In genomic region chr17:79732804-79733691, GRCh38 we compare ENCODE assay signal across 12 cellular contexts. TPM values are rescaled to one million over a fixed set of nuclear protein-coding genes. Genes with fewer than 3 reads are reported as not detected.
DNase-seq lines count a peak whose midpoint lies in the region; ATAC-seq, FAIRE-seq and TF ChIP-seq lines count a peak whose summit lies in the region.
"Had no signal": no experiment of that assay in that cellular context is flagged by ENCODE, and none has a peak within 500 bp of the region (broad histone marks: within the 10 kb centered on the region; RNA-seq: fewer than 3 reads in every experiment).

No MANE protein-coding gene starts in this region.

- peak; percentile 78 for FAIRE-seq in HepG2 (lab: Jason Lieb, UNC)

- H3K36me3 Mint-ChIP-seq in T-helper 2 cell treated with Interferon-gamma antibody and Interleukin-4, amounts not matched to agents 5 μg/mL and 100 μg/mL, for 36 hours (ENCODE audit: low read depth): no peaks in the 10 kb centered on the region
- H3K36me3 Mint-ChIP-seq in type B pancreatic cell: no peaks in the 10 kb centered on the region

- TF ChIP-seq POLR2A in heart left ventricle (IDR thresholded peaks at IDR 0.05) (no peak), HepG2 (IDR thresholded peaks at IDR 0.05; ENCODE audit: insufficient read depth in 1 of 2, low read depth in 2 of 2, low read length in 2 of 2) (peak in 1 of 2 experiments; percentile 33; a peak in 1 of 4 replicates), gastrocnemius medialis (IDR thresholded peaks at IDR 0.05) (no peak)

- POLR2A ChIA-PET in HepG2 (lab: Yijun Ruan, JAX): interaction anchor here (0.9 to 2.0 kb wide), 5 partner anchors 8 to 198 kb away, joined by 3 to 8 read pairs (median 4); no protein-coding TSS in a partner anchor

- H3K27me3 ChIP-seq in heart left ventricle (peaks cover 0 to 14% (median 4%) of the 10 kb centered on the region in 9 donors), HepG2 (ENCODE audit: control insufficient read depth in 1 of 2, insufficient read depth in 2 of 2, low read length in 2 of 2) (peaks cover 0 to under 1% of the 10 kb centered on the region in 2 experiments; a peak in 1 of 5 replicates), gastrocnemius medialis (peaks cover 0 to 4% (median 3%) of the 10 kb centered on the region in 3 donors)
- H3K27me3 ChIP-seq: testis had no signal

- BruUV-seq in HepG2 (replicated peaks; lab: Mats Ljungman, UMichigan): no TSS peak

- no peaks in the 10 kb centered on the region for H3K79me2 ChIP-seq in HepG2 (ENCODE audit: insufficient read depth, low read length)

- no peaks in the 10 kb centered on the region for H3K36me3 ChIP-seq in heart left ventricle
- no peaks in the 10 kb centered on the region for H3K36me3 ChIP-seq in HepG2 (replicated peaks in 1 of 2; ENCODE audit: control insufficient read depth in 1 of 2, insufficient read depth in 2 of 2, low read length in 2 of 2)
- no peaks in the 10 kb centered on the region for H3K36me3 ChIP-seq in gastrocnemius medialis
- H3K36me3 ChIP-seq: HAP-1 had no signal

- H3K9me3 ChIP-seq in heart left ventricle (no peaks in the 10 kb centered on the region), HepG2 (ENCODE audit: low read length) (no peaks in the 10 kb centered on the region), gastrocnemius medialis (no peaks in the 10 kb centered on the region)
- H3K9me3 ChIP-seq: HAP-1, testis had no signal

- no peaks in the 10 kb centered on the region for H4K20me1 ChIP-seq in HepG2 (ENCODE audit: insufficient read depth, low read length)

- intact Hi-C loops in heart left ventricle (cut with DNase I): no loop called here
- intact Hi-C loops in cardiac septum (cut with DNase I): no loop called here
- intact Hi-C loops in HepG2 (cut with micrococcal nuclease; ENCODE audit: unreplicated experiment): no loop called here
- intact Hi-C loops in gastrocnemius medialis (cut with DNase I; ENCODE audit: low total_unique reads): no loop called here

- H3K27ac ChIP-seq in heart left ventricle (no peak overlapping the region), HepG2 (ENCODE audit: extremely low read length, insufficient read depth, low read length) (peak overlapping the region; percentile 63), gastrocnemius medialis (no peak overlapping the region)
- H3K27ac ChIP-seq: testis had no signal

- CTCF ChIA-PET in HepG2 (lab: Yijun Ruan, JAX; ENCODE audit: low intra/inter-chr PET ratio, low total read pairs): no interaction called here

- H3K9ac ChIP-seq in HepG2 (ENCODE audit: insufficient read depth, low read depth, low read length): peak overlapping the region; percentile 36

- H3K4me2 ChIP-seq in HepG2 (ENCODE audit: low read depth, low read length): peak overlapping the region; percentile 67

- H3K4me3 ChIP-seq in heart left ventricle: peak overlapping the region in 8 of 12 donors; percentile 6 to 45 (median 26)
- H3K4me3 ChIP-seq in HepG2 (replicated peaks in 1 of 3; ENCODE audit: insufficient read depth in 1 of 3, low read depth in 2 of 3, low read length in 3 of 3): peak overlapping the region; percentile 13 to 56 (median 14); a peak in 4 of 6 replicates
- H3K4me3 ChIP-seq in gastrocnemius medialis: peak overlapping the region in 2 of 4 donors; percentile 21 to 32
- H3K4me3 ChIP-seq: HAP-1, testis had no signal

- H3K4me1 ChIP-seq in heart left ventricle (peaks cover 0 to 21% (median 1%) of the 10 kb centered on the region in 12 donors), HepG2 (ENCODE audit: insufficient read depth, low read length) (peaks cover 60% of the 10 kb centered on the region), gastrocnemius medialis (no peaks in the 10 kb centered on the region)
- H3K4me1 ChIP-seq: HAP-1, testis had no signal

- DNase-seq in heart left ventricle: peak in 1 of 5 donors; percentile 38
- DNase-seq in cardiac septum (ENCODE audit: low spot score): no peak
- DNase-seq in T-helper 2 cell treated with Interferon-gamma antibody and Interleukin-4, amounts not matched to agents 5 μg/mL and 100 μg/mL, for 36 hours (ENCODE audit: low spot score): no peak
- peak; percentile 54 for DNase-seq in HepG2 (ENCODE audit: low spot score)
- no peak for DNase-seq in type B pancreatic cell (ENCODE audit: extremely low spot score, unreplicated experiment)
- DNase-seq in gastrocnemius medialis: no peak
- DNase-seq: activated CD4-positive, alpha-beta T cell treated with anti-CD3 and anti-CD28 coated beads, Interleukin-2, amount 50 U/mL, for 48 hours; stimulated activated CD4-positive, alpha-beta T cell treated with anti-CD3 and anti-CD28 coated beads, Interleukin-12 subunit alpha, Interleukin-12 subunit beta, amount 100 ng/mL, for 4 hours; testis had no signal

- no peaks in the 10 kb centered on the region for H3K27me3 Mint-ChIP-seq in T-helper 2 cell treated with Interferon-gamma antibody and Interleukin-4, amounts not matched to agents 5 μg/mL and 100 μg/mL, for 36 hours (ENCODE audit: low read depth)
- no peaks in the 10 kb centered on the region for H3K27me3 Mint-ChIP-seq in type B pancreatic cell

- WGBS in heart left ventricle, 4 donors: 66 to 77% (median 75%) methylated on average over 33 to 35 of the region's 35 CpGs
- WGBS in HepG2 (ENCODE audit: low lambda C conversion rate): 55% methylated on average over 34 of the region's 35 CpGs

- in situ Hi-C loops in HepG2 (cut with HindIII; ENCODE audit: extremely low pct_ligation_motif_present, low pct_unique_long_range_greater_than_20kb) (no loop called here), gastrocnemius medialis (cut with MboI; ENCODE audit: low sequenced_read_pairs in 4 of 4) (no loop called here)

- H3K4me1 Mint-ChIP-seq in T-helper 2 cell treated with Interferon-gamma antibody and Interleukin-4, amounts not matched to agents 5 μg/mL and 100 μg/mL, for 36 hours (ENCODE audit: low read depth): peaks cover 11% of the 10 kb centered on the region
- H3K4me1 Mint-ChIP-seq in type B pancreatic cell (ENCODE audit: unreplicated experiment): peaks cover 16% of the 10 kb centered on the region

- peak overlapping the region; percentile 57 for H3K4me3 Mint-ChIP-seq in T-helper 2 cell treated with Interferon-gamma antibody and Interleukin-4, amounts not matched to agents 5 μg/mL and 100 μg/mL, for 36 hours
- H3K4me3 Mint-ChIP-seq in type B pancreatic cell: no peak overlapping the region

- H3K9me3 Mint-ChIP-seq in T-helper 2 cell treated with Interferon-gamma antibody and Interleukin-4, amounts not matched to agents 5 μg/mL and 100 μg/mL, for 36 hours: no peaks in the 10 kb centered on the region
- H3K9me3 Mint-ChIP-seq in type B pancreatic cell: no peaks in the 10 kb centered on the region

- TF ChIP-seq RAD21 in HepG2 (CRISPR knock-in tag; IDR thresholded peaks at IDR 0.05): no peak

- ATAC-seq in heart left ventricle (peak in 2 of 4 donors; percentile 12 to 52), HepG2 (peak; percentile 18), GM18517 (IDR thresholded peaks at IDR 0.05; ENCODE audit: unreplicated experiment) (no peak), HG03135 (IDR thresholded peaks at IDR 0.05; ENCODE audit: unreplicated experiment) (no peak), gastrocnemius medialis (no peak)

- TF ChIP-seq EP300 in HepG2 (IDR thresholded peaks at IDR 0.05; ENCODE audit: low read depth in 2 of 2, low read length in 2 of 2): no peak
- TF ChIP-seq EP300 in HepG2 (CRISPR knock-in tag; IDR thresholded peaks at IDR 0.05; ENCODE audit: borderline replicate concordance): no peak

- H3K27ac Mint-ChIP-seq in T-helper 2 cell treated with Interferon-gamma antibody and Interleukin-4, amounts not matched to agents 5 μg/mL and 100 μg/mL, for 36 hours: peak overlapping the region; percentile 49
- peak overlapping the region; percentile 19 for H3K27ac Mint-ChIP-seq in type B pancreatic cell

- H2AFZ ChIP-seq in HepG2 (ENCODE audit: low read length): no peak overlapping the region

- TF ChIP-seq CTCF in heart left ventricle (IDR thresholded peaks at IDR 0.05) (no peak), HepG2 (CRISPR knock-in tag; IDR thresholded peaks at IDR 0.05) (no peak), type B pancreatic cell (conservative IDR thresholded peaks at IDR 0.05) (no peak), gastrocnemius medialis (IDR thresholded peaks at IDR 0.05 in 4 of 5, conservative IDR thresholded peaks at IDR 0.05 in 1 of 5) (no peak)

RNA-seq across cellular contexts. Expression of gene ENPP7, which starts 2.3 kb away (rescaled TPM):
- not detected for total RNA-seq in heart left ventricle
- polyA plus RNA-seq in heart left ventricle: not detected
- total RNA-seq in cardiac septum: not detected
- 0.76 and 2.2 TPM in 2 replicates for total RNA-seq in HepG2 (2016; rRNA removed; fragmentation: Illumina TruSeq; extraction: Trizol)
- total RNA-seq in HepG2 (2016; cell fraction: cytosol; rRNA removed; fragmentation: Illumina TruSeq; extraction: Trizol; ENCODE audit: low read depth): 0.30 TPM in 1 of 2 replicates, not detected in the other
- total RNA-seq in HepG2 (2016; cell fraction: insoluble cytoplasmic fraction; rRNA removed; fragmentation: Illumina TruSeq; extraction: Trizol): 0.54 and 2.3 TPM in 2 replicates
- total RNA-seq in HepG2 (2016; cell fraction: membrane; rRNA removed; fragmentation: Illumina TruSeq; extraction: Trizol): 0.28 and 0.41 TPM in 2 replicates
- total RNA-seq in HepG2 (2016; cell fraction: nucleus; rRNA removed; fragmentation: Illumina TruSeq; extraction: Trizol): 3.2 and 3.4 TPM in 2 replicates
- polyA plus RNA-seq in HepG2 (2011; rRNA removed): 1.1 and 2.2 TPM in 2 replicates
- polyA plus RNA-seq in HepG2 (2011; cell fraction: cytosol; rRNA removed): 1.2 and 1.3 TPM in 2 replicates
- 5.5 and 5.6 TPM in 2 replicates for polyA plus RNA-seq in HepG2 (2011; cell fraction: nucleus; rRNA removed)
- 1.7 and 2.5 TPM in 2 replicates for polyA plus RNA-seq in HepG2 (2012)
- 0.20 and 0.24 TPM in 2 replicates for polyA plus RNA-seq in HepG2 (2016; cell fraction: cytosol; fragmentation: Illumina TruSeq; extraction: Trizol; ENCODE audit: low read depth)
- polyA plus RNA-seq in HepG2 (2016; cell fraction: insoluble cytoplasmic fraction; fragmentation: Illumina TruSeq; extraction: Trizol; ENCODE audit: low read depth): 0.19 and 0.36 TPM in 2 replicates
- polyA plus RNA-seq in HepG2 (2016; cell fraction: membrane; fragmentation: Illumina TruSeq; extraction: Trizol; ENCODE audit: low read depth): 0.15 and 0.29 TPM in 2 replicates
- polyA plus RNA-seq in HepG2 (2016; cell fraction: nucleus; fragmentation: Illumina TruSeq; extraction: Trizol; ENCODE audit: insufficient read depth, low read depth): 1.4 and 2.3 TPM in 2 replicates
- polyA minus RNA-seq in HepG2 (2011; rRNA and poly(A)+ RNA removed; ENCODE audit: low replicate concordance): 6.6 TPM in 1 of 2 replicates, not detected in the other
- 0.79 and 1.1 TPM in 2 replicates for polyA minus RNA-seq in HepG2 (2011; cell fraction: cytosol; rRNA and poly(A)+ RNA removed)
- polyA minus RNA-seq in HepG2 (2011; cell fraction: nucleus; rRNA and poly(A)+ RNA removed): 10.6 and 12.7 TPM in 2 replicates
- 5.3 and 20.5 TPM in 2 replicates for total RNA-seq in type B pancreatic cell (ENCODE audit: low replicate concordance)
- not detected for total RNA-seq in gastrocnemius medialis

RNA-seq across cellular contexts. Expression of gene CBX2, which starts 44.9 kb away (rescaled TPM):
- 1 to 10 TPM; 2.4 to 4.3 (median 3.2) TPM for total RNA-seq in heart left ventricle
- polyA plus RNA-seq in heart left ventricle: 1 to 10 TPM; 2.9 TPM
- 3.5 TPM for total RNA-seq in cardiac septum
- total RNA-seq in HepG2 (2016; rRNA removed; fragmentation: Illumina TruSeq; extraction: Trizol): 13.0 and 14.5 TPM in 2 replicates
- 6.8 and 7.5 TPM in 2 replicates for total RNA-seq in HepG2 (2016; cell fraction: cytosol; rRNA removed; fragmentation: Illumina TruSeq; extraction: Trizol; ENCODE audit: low read depth)
- 11.8 and 15.7 TPM in 2 replicates for total RNA-seq in HepG2 (2016; cell fraction: insoluble cytoplasmic fraction; rRNA removed; fragmentation: Illumina TruSeq; extraction: Trizol)
- total RNA-seq in HepG2 (2016; cell fraction: membrane; rRNA removed; fragmentation: Illumina TruSeq; extraction: Trizol): 9.1 and 10.9 TPM in 2 replicates
- 11.8 and 14.3 TPM in 2 replicates for total RNA-seq in HepG2 (2016; cell fraction: nucleus; rRNA removed; fragmentation: Illumina TruSeq; extraction: Trizol)
- polyA plus RNA-seq in HepG2 (2011; rRNA removed): 31.1 and 40.2 TPM in 2 replicates
- polyA plus RNA-seq in HepG2 (2011; cell fraction: cytosol; rRNA removed): 25.9 and 34.2 TPM in 2 replicates
- 90.7 and 95.7 TPM in 2 replicates for polyA plus RNA-seq in HepG2 (2011; cell fraction: nucleus; rRNA removed)
- 41.2 and 46.2 TPM in 2 replicates for polyA plus RNA-seq in HepG2 (2012)
- 4.2 and 5.6 TPM in 2 replicates for polyA plus RNA-seq in HepG2 (2016; cell fraction: cytosol; fragmentation: Illumina TruSeq; extraction: Trizol; ENCODE audit: low read depth)
- 9.1 and 12.0 TPM in 2 replicates for polyA plus RNA-seq in HepG2 (2016; cell fraction: insoluble cytoplasmic fraction; fragmentation: Illumina TruSeq; extraction: Trizol; ENCODE audit: low read depth)
- polyA plus RNA-seq in HepG2 (2016; cell fraction: membrane; fragmentation: Illumina TruSeq; extraction: Trizol; ENCODE audit: low read depth): 3.9 and 6.0 TPM in 2 replicates
- polyA plus RNA-seq in HepG2 (2016; cell fraction: nucleus; fragmentation: Illumina TruSeq; extraction: Trizol; ENCODE audit: insufficient read depth, low read depth): 18.6 and 21.1 TPM in 2 replicates
- 42.9 and 69.2 TPM in 2 replicates for polyA minus RNA-seq in HepG2 (2011; rRNA and poly(A)+ RNA removed; ENCODE audit: low replicate concordance)
- 31.2 and 31.6 TPM in 2 replicates for polyA minus RNA-seq in HepG2 (2011; cell fraction: cytosol; rRNA and poly(A)+ RNA removed)
- polyA minus RNA-seq in HepG2 (2011; cell fraction: nucleus; rRNA and poly(A)+ RNA removed): 17.8 and 22.4 TPM in 2 replicates
- 21.6 and 72.0 TPM in 2 replicates for total RNA-seq in type B pancreatic cell (ENCODE audit: low replicate concordance)
- 1 to 10 TPM in 1 of 4 donors, under 1 TPM in 2, not detected in 1; 0.13 to 1.1 (median 0.42) TPM for total RNA-seq in gastrocnemius medialis
